8 cellular contexts compared by ENCODE assay signal in genomic region chr9:127899200-127899943, GRCh38. TPM values are rescaled to one million over a fixed set of nuclear protein-coding genes. Genes with fewer than 3 reads are reported as not detected.
A peak's percentile ranks its signal among the peaks of the same experiment; 100 is the strongest.
DNase-seq lines count a peak whose midpoint lies in the region; ATAC-seq and TF ChIP-seq lines count a peak whose summit lies in the region.

ST6GALNAC6 (minus strand) TSS chr9:127899603; CDS start chr9:127897981, 1,622 bp downstream.

- intact Hi-C loops in T-helper 1 cell treated with Interleukin-12 subunit alpha and Interleukin-12 subunit beta and Interleukin-4 antibody, amounts not matched to agents 30 ng/mL and 1 ng/mL, for 36 hours (cut with micrococcal nuclease): loop anchor here (1.0 kb wide), 3 partner anchors 18 to 128 kb away; partner anchors contain the start of gene ST6GALNAC4
- intact Hi-C loops in ascending aorta (cut with DNase I): no loop called here
- intact Hi-C loops in left ventricle myocardium superior (cut with micrococcal nuclease): no loop called here
- intact Hi-C loops in posterior vena cava (cut with DNase I): no loop called here

- no peaks in the 10 kb centered on the region for H3K9me3 ChIP-seq in ascending aorta

- H3K27me3 Mint-ChIP-seq in IgD-negative memory B cell: no peaks in the 10 kb centered on the region

- H3K4me1 ChIP-seq in ascending aorta: peaks cover 23 to 42% of the 10 kb centered on the region in 2 donors

- peak; percentile 79 for ATAC-seq in left ventricle myocardium superior
- ATAC-seq in GM18870 (IDR thresholded peaks at IDR 0.05; ENCODE audit: unreplicated experiment): no peak

- peak within 1 kb of the TSS; percentile 85 to 94 (median 94) for H3K4me3 Mint-ChIP-seq in IgD-negative memory B cell

- TF ChIP-seq CTCF in GM20000 (IDR thresholded peaks at IDR 0.05; ENCODE audit: extremely low read depth, missing control alignments): no peak
- TF ChIP-seq CTCF in ascending aorta (IDR thresholded peaks at IDR 0.05): peak in 1 of 3 experiments; percentile 10

- H3K4me3 ChIP-seq in ascending aorta: peak within 1 kb of the TSS; percentile 83 to 100

- peaks cover 10% of the 10 kb centered on the region for H3K36me3 Mint-ChIP-seq in IgD-negative memory B cell

- peak within 1 kb of the TSS; percentile 54 to 90 (median 83) for H3K27ac Mint-ChIP-seq in IgD-negative memory B cell

- peak within 1 kb of the TSS; percentile 95 to 99 for H3K27ac ChIP-seq in ascending aorta

- peaks cover 19 to 25% of the 10 kb centered on the region in 2 donors for H3K36me3 ChIP-seq in ascending aorta

- peaks cover 20 to 37% (median 31%) of the 10 kb centered on the region in 3 donors for H3K4me1 Mint-ChIP-seq in IgD-negative memory B cell

- no peaks in the 10 kb centered on the region for H3K27me3 ChIP-seq in ascending aorta

- H3K9me3 Mint-ChIP-seq in IgD-negative memory B cell: no peaks in the 10 kb centered on the region

- DNase-seq in Caki2 (ENCODE audit: low read depth): peak; percentile 54
- DNase-seq in GM20000 (ENCODE audit: low spot score): peak; percentile 97
- peak in 1 of 2 donors; percentile 83 for DNase-seq in ascending aorta (ENCODE audit: low spot score in 2 of 2)
- peak; percentile 90 for DNase-seq in left ventricle myocardium superior
- peak; percentile 92 for DNase-seq in posterior vena cava (ENCODE audit: low spot score)

- in situ Hi-C loops in Caki2 (cut with HindIII; ENCODE audit: low pct_unique_long_range_greater_than_20kb, low sequenced_read_pairs): no loop called here

RNA-seq across cellular contexts. Expression of gene ST6GALNAC6, which starts in this region (rescaled TPM):
- 22.8 and 27.4 TPM in 2 replicates for total RNA-seq in Caki2 (2014; rRNA removed; shearing (Covaris generic); ENCODE audit: low replicate concordance)
- 38.9 TPM for polyA plus RNA-seq in IgD-negative memory B cell
- 114 and 116 TPM in 2 replicates for total RNA-seq in T-helper 1 cell treated with Interleukin-12 subunit alpha and Interleukin-12 subunit beta and Interleukin-4 antibody, amounts not matched to agents 30 ng/mL and 1 ng/mL, for 36 hours
- total RNA-seq in ascending aorta: 172 TPM
- total RNA-seq in left ventricle myocardium superior: 50.5 TPM
- total RNA-seq in posterior vena cava: 100 to 1,000 TPM in 1 of 2 donors, 10 to 100 TPM in 1; 74.8 to 102 TPM
